3 cellular contexts compared by ENCODE assay signal in the genomic region with DNA sequence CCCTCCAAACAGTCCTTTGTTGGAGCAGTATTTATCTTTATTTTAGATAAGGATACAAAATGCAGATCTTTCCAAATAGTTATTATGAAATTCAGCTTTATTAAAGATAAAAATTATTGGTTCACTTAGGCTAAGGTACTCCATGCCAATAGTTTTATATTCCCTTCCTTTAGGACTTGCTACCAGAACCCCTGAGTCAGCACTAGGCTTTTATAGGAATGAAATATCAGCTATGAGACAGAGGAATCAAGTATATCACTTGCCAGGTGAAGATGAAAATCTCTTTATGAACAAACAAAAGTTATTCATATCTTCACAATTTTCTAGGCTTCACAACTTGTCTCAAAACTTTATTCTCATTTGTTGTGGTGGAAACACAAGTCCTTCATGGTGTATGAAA.
TF ChIP-seq lines count a peak whose summit lies in the region.

No MANE protein-coding gene starts in this region.

TF ChIP-seq in HepG2, 621 proteins besides CTCF, POLR2A, EP300 and RAD21:
- TF ChIP-seq MAFF (IDR thresholded peaks at IDR 0.05; ENCODE audit: low read depth, low read length), result peak; percentile 56
- peak; percentile 33 to 75; a peak in 3 of 4 replicates for TF ChIP-seq MAFK (conservative IDR thresholded peaks at IDR 0.05 in 1 of 2, IDR thresholded peaks at IDR 0.05 in 1 of 2; ENCODE audit: low read length in 2 of 2)
- TF ChIP-seq KDM5A (IDR thresholded peaks at IDR 0.05; ENCODE audit: borderline replicate concordance, low read length), result no peak

TF ChIP-seq in A549, 52 proteins besides CTCF, POLR2A, EP300 and RAD21:
- TF ChIP-seq ESRRA (IDR thresholded peaks at IDR 0.05; ENCODE audit: borderline replicate concordance, low read length) (no peak), MAFK (IDR thresholded peaks at IDR 0.05; ENCODE audit: partially characterized antibody) (peak; percentile 42)

TF ChIP-seq in IMR-90, 13 proteins besides CTCF, POLR2A, EP300 and RAD21:
- TF ChIP-seq MAFK (IDR thresholded peaks at IDR 0.05; ENCODE audit: low read depth, low read length) (peak; percentile 31), CEBPB (IDR thresholded peaks at IDR 0.05; ENCODE audit: low read depth, low read length) (no peak)
